Comparison of ENCODE assay signal across 4 cellular contexts in the genomic region with DNA sequence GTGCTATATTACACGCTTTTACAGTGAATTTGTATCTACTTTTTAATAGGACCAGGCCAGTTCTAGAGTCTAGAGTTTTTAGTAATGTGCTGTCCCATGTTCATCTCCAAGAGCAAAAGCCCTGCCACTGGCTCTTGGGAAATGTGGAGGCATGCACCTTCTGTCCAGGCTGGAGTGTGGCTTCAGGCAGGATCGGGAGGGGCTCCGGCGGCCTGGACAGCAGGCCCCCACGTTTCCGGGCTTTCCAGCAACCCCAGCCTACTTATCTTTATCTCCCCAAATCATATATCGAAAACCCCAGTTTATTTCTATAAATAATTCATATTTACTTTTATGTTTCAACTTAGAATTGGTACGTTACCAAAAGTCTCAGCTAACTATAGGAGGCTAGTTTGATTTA.
A peak's percentile ranks its signal among the peaks of the same experiment; 100 is the strongest.
TF ChIP-seq lines count a peak whose summit lies in the region.

No MANE protein-coding gene starts in this region.

TF ChIP-seq in SK-N-SH, 30 proteins besides CTCF, POLR2A, EP300 and RAD21 (continued from another document):
- TF ChIP-seq SIN3A (IDR thresholded peaks at IDR 0.05; ENCODE audit: borderline replicate concordance, low read depth, low read length) (no peak), TAF1 (IDR thresholded peaks at IDR 0.05; ENCODE audit: borderline replicate concordance, low read depth, low read length) (no peak), POLR2AphosphoS5 (IDR thresholded peaks at IDR 0.05; ENCODE audit: low read depth, low read length) (no peak)
TF ChIP-seq in SK-N-SH: peak in this region for 0.

TF ChIP-seq in SK-N-SH treated with all-trans-retinoic acid at 6 μM for 48 hours, 23 proteins besides CTCF, POLR2A, EP300 and RAD21 (continued from another document):
- TF ChIP-seq, protein P1, sequence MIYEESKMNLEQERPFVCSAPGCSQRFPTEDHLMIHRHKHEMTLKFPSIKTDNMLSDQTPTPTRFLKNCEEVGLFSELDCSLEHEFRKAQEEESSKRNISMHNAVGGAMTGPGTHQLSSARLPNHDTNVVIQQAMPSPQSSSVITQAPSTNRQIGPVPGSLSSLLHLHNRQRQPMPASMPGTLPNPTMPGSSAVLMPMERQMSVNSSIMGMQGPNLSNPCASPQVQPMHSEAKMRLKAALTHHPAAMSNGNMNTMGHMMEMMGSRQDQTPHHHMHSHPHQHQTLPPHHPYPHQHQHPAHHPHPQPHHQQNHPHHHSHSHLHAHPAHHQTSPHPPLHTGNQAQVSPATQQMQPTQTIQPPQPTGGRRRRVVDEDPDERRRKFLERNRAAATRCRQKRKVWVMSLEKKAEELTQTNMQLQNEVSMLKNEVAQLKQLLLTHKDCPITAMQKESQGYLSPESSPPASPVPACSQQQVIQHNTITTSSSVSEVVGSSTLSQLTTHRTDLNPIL (CRISPR knock-in tag; IDR thresholded peaks at IDR 0.05; ENCODE audit: low read depth): no peak
- TF ChIP-seq ISL1 (CRISPR knock-in tag; IDR thresholded peaks at IDR 0.05) (no peak), ZC3H10 (CRISPR knock-in tag; IDR thresholded peaks at IDR 0.05) (no peak)
- TF ChIP-seq, protein P2, sequence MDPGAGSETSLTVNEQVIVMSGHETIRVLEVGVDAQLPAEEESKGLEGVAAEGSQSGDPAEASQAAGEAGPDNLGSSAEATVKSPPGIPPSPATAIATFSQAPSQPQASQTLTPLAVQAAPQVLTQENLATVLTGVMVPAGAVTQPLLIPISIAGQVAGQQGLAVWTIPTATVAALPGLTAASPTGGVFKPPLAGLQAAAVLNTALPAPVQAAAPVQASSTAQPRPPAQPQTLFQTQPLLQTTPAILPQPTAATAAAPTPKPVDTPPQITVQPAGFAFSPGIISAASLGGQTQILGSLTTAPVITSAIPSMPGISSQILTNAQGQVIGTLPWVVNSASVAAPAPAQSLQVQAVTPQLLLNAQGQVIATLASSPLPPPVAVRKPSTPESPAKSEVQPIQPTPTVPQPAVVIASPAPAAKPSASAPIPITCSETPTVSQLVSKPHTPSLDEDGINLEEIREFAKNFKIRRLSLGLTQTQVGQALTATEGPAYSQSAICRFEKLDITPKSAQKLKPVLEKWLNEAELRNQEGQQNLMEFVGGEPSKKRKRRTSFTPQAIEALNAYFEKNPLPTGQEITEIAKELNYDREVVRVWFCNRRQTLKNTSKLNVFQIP (CRISPR knock-in tag; IDR thresholded peaks at IDR 0.05; ENCODE audit: borderline replicate concordance, low read depth): no peak

TF ChIP-seq in GM23338, 12 proteins besides CTCF, POLR2A, EP300 and RAD21 (continues in another document):
- TF ChIP-seq, protein P3, sequence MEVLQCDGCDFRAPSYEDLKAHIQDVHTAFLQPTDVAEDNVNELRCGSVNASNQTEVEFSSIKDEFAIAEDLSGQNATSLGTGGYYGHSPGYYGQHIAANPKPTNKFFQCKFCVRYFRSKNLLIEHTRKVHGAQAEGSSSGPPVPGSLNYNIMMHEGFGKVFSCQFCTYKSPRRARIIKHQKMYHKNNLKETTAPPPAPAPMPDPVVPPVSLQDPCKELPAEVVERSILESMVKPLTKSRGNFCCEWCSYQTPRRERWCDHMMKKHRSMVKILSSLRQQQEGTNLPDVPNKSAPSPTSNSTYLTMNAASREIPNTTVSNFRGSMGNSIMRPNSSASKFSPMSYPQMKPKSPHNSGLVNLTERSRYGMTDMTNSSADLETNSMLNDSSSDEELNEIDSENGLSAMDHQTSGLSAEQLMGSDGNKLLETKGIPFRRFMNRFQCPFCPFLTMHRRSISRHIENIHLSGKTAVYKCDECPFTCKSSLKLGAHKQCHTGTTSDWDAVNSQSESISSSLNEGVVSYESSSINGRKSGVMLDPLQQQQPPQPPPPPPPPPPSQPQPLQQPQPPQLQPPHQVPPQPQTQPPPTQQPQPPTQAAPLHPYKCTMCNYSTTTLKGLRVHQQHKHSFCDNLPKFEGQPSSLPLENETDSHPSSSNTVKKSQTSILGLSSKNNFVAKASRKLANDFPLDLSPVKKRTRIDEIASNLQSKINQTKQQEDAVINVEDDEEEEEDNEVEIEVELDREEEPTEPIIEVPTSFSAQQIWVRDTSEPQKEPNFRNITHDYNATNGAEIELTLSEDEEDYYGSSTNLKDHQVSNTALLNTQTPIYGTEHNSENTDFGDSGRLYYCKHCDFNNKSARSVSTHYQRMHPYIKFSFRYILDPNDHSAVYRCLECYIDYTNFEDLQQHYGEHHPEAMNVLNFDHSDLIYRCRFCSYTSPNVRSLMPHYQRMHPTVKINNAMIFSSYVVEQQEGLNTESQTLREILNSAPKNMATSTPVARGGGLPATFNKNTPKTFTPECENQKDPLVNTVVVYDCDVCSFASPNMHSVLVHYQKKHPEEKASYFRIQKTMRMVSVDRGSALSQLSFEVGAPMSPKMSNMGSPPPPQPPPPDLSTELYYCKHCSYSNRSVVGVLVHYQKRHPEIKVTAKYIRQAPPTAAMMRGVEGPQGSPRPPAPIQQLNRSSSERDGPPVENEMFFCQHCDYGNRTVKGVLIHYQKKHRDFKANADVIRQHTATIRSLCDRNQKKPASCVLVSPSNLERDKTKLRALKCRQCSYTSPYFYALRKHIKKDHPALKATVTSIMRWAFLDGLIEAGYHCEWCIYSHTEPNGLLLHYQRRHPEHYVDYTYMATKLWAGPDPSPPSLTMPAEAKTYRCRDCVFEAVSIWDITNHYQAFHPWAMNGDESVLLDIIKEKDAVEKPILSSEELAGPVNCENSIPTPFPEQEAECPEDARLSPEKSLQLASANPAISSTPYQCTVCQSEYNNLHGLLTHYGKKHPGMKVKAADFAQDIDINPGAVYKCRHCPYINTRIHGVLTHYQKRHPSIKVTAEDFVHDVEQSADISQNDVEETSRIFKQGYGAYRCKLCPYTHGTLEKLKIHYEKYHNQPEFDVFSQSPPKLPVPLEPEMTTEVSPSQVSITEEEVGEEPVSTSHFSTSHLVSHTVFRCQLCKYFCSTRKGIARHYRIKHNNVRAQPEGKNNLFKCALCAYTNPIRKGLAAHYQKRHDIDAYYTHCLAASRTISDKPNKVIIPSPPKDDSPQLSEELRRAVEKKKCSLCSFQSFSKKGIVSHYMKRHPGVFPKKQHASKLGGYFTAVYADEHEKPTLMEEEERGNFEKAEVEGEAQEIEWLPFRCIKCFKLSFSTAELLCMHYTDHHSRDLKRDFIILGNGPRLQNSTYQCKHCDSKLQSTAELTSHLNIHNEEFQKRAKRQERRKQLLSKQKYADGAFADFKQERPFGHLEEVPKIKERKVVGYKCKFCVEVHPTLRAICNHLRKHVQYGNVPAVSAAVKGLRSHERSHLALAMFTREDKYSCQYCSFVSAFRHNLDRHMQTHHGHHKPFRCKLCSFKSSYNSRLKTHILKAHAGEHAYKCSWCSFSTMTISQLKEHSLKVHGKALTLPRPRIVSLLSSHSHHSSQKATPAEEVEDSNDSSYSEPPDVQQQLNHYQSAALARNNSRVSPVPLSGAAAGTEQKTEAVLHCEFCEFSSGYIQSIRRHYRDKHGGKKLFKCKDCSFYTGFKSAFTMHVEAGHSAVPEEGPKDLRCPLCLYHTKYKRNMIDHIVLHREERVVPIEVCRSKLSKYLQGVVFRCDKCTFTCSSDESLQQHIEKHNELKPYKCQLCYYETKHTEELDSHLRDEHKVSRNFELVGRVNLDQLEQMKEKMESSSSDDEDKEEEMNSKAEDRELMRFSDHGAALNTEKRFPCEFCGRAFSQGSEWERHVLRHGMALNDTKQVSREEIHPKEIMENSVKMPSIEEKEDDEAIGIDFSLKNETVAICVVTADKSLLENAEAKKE (CRISPR knock-in tag; IDR thresholded peaks at IDR 0.05): no peak
- TF ChIP-seq JUNB (IDR thresholded peaks at IDR 0.05; ENCODE audit: unreplicated experiment): no peak
- no peak for TF ChIP-seq CREB1 (CRISPR knock-in tag; IDR thresholded peaks at IDR 0.05; ENCODE audit: low read depth)
- no peak for TF ChIP-seq POLR2AphosphoS5 (IDR thresholded peaks at IDR 0.05; ENCODE audit: low read depth)
- TF ChIP-seq STAT1 (IDR thresholded peaks at IDR 0.05; ENCODE audit: unreplicated experiment): no peak
- no peak for TF ChIP-seq ZNF331 (CRISPR knock-in tag; IDR thresholded peaks at IDR 0.05; ENCODE audit: low read depth)
- no peak for TF ChIP-seq EZH2 (IDR thresholded peaks at IDR 0.05; ENCODE audit: low read depth, unreplicated experiment)
- TF ChIP-seq, protein P4, sequence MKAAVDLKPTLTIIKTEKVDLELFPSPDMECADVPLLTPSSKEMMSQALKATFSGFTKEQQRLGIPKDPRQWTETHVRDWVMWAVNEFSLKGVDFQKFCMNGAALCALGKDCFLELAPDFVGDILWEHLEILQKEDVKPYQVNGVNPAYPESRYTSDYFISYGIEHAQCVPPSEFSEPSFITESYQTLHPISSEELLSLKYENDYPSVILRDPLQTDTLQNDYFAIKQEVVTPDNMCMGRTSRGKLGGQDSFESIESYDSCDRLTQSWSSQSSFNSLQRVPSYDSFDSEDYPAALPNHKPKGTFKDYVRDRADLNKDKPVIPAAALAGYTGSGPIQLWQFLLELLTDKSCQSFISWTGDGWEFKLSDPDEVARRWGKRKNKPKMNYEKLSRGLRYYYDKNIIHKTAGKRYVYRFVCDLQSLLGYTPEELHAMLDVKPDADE (IDR thresholded peaks at IDR 0.05): no peak
- no peak for TF ChIP-seq NANOG (IDR thresholded peaks at IDR 0.05; ENCODE audit: borderline replicate concordance)

TF ChIP-seq in WTC11, 78 proteins besides CTCF, POLR2A, EP300 and RAD21:
- TF ChIP-seq, protein P5, sequence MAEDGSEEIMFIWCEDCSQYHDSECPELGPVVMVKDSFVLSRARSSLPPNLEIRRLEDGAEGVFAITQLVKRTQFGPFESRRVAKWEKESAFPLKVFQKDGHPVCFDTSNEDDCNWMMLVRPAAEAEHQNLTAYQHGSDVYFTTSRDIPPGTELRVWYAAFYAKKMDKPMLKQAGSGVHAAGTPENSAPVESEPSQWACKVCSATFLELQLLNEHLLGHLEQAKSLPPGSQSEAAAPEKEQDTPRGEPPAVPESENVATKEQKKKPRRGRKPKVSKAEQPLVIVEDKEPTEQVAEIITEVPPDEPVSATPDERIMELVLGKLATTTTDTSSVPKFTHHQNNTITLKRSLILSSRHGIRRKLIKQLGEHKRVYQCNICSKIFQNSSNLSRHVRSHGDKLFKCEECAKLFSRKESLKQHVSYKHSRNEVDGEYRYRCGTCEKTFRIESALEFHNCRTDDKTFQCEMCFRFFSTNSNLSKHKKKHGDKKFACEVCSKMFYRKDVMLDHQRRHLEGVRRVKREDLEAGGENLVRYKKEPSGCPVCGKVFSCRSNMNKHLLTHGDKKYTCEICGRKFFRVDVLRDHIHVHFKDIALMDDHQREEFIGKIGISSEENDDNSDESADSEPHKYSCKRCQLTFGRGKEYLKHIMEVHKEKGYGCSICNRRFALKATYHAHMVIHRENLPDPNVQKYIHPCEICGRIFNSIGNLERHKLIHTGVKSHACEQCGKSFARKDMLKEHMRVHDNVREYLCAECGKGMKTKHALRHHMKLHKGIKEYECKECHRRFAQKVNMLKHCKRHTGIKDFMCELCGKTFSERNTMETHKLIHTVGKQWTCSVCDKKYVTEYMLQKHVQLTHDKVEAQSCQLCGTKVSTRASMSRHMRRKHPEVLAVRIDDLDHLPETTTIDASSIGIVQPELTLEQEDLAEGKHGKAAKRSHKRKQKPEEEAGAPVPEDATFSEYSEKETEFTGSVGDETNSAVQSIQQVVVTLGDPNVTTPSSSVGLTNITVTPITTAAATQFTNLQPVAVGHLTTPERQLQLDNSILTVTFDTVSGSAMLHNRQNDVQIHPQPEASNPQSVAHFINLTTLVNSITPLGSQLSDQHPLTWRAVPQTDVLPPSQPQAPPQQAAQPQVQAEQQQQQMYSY (CRISPR knock-in tag; IDR thresholded peaks at IDR 0.05): peak; percentile 68; the same call in 1 of the 2 replicates
- TF ChIP-seq TCF7 (CRISPR knock-in tag; IDR thresholded peaks at IDR 0.05; ENCODE audit: low read depth) (no peak), JUN (CRISPR knock-in tag; IDR thresholded peaks at IDR 0.05) (no peak)
